Comparison of ENCODE assay signal across 13 cellular contexts in genomic region chr2:221370076-221370941, GRCh38.
"Had no signal": no experiment of that assay in that cellular context is flagged by ENCODE, and none has a peak within 500 bp of the region (broad histone marks: within the 10 kb centered on the region; RNA-seq: fewer than 3 reads in every experiment).

No MANE protein-coding gene starts in this region.

- H3K4me3 ChIP-seq: thyroid gland had no signal

- H3K27ac ChIP-seq: thyroid gland had no signal

- H3K9me3 ChIP-seq: thyroid gland had no signal

- H3K4me1 ChIP-seq: thyroid gland had no signal

- DNase-seq: activated naive CD4-positive, alpha-beta T cell treated with anti-CD3 and anti-CD28 coated beads, Interleukin-2, amount 10 ng/mL, durations not matched to agents 7 days and 5 days; activated T-cell treated with anti-CD3 and anti-CD28 coated beads for 4 hours; hypothalamus; kidney; nucleus accumbens; posterior cingulate gyrus; retina; stimulated activated CD4-positive, alpha-beta T cell treated with anti-CD3 and anti-CD28 coated beads, Interleukin-15, amount 100 ng/mL, for 24 hours; stimulated activated CD4-positive, alpha-beta T cell treated with anti-CD3 and anti-CD28 coated beads, Interleukin-4, amount 100 ng/mL, for 1 hour; stimulated activated naive B cell treated with anti-CD40 and anti-IgM and Interleukin-4, amounts not matched to agents 10 μg/mL and 1 μg/mL and 100 μg/mL, for 72 hours; T-helper 9 cell; thyroid gland had no signal

- H3K27me3 ChIP-seq: thyroid gland had no signal

- ATAC-seq: activated CD4-positive, CD25-positive, alpha-beta regulatory T cell treated with anti-CD3 and anti-CD28 coated beads, Interleukin-2, amount 50 U/mL, for 24 hours; stimulated activated naive B cell treated with anti-CD40 and anti-IgM and Interleukin-4, amounts not matched to agents 10 μg/mL and 1 μg/mL and 100 μg/mL, for 72 hours had no signal

- H3K36me3 ChIP-seq: thyroid gland had no signal
